ENCODE assay signal across 1 cellular context in genomic region chr2:218286570-218287459, GRCh38.
TF ChIP-seq lines count a peak whose summit lies in the region.

No MANE protein-coding gene starts in this region.

TF ChIP-seq in A549, 52 proteins besides CTCF, POLR2A, EP300 and RAD21:
- TF ChIP-seq KDM5A (IDR thresholded peaks at IDR 0.05): no peak
- TF ChIP-seq JUNB (IDR thresholded peaks at IDR 0.05): no peak
- TF ChIP-seq, protein P1, sequence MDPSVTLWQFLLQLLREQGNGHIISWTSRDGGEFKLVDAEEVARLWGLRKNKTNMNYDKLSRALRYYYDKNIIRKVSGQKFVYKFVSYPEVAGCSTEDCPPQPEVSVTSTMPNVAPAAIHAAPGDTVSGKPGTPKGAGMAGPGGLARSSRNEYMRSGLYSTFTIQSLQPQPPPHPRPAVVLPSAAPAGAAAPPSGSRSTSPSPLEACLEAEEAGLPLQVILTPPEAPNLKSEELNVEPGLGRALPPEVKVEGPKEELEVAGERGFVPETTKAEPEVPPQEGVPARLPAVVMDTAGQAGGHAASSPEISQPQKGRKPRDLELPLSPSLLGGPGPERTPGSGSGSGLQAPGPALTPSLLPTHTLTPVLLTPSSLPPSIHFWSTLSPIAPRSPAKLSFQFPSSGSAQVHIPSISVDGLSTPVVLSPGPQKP (IDR thresholded peaks at IDR 0.05; ENCODE audit: low read depth, low read length): no peak
- TF ChIP-seq, protein P2, sequence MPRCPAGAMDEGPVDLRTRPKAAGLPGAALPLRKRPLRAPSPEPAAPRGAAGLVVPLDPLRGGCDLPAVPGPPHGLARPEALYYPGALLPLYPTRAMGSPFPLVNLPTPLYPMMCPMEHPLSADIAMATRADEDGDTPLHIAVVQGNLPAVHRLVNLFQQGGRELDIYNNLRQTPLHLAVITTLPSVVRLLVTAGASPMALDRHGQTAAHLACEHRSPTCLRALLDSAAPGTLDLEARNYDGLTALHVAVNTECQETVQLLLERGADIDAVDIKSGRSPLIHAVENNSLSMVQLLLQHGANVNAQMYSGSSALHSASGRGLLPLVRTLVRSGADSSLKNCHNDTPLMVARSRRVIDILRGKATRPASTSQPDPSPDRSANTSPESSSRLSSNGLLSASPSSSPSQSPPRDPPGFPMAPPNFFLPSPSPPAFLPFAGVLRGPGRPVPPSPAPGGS (IDR thresholded peaks at IDR 0.05): no peak
- TF ChIP-seq FOXS1 (CRISPR knock-in tag; IDR thresholded peaks at IDR 0.05): no peak
- no peak for TF ChIP-seq TFCP2L1 (CRISPR knock-in tag; IDR thresholded peaks at IDR 0.05)
- no peak for TF ChIP-seq MAZ (IDR thresholded peaks at IDR 0.05; ENCODE audit: borderline replicate concordance, low read depth, low read length)
- no peak for TF ChIP-seq SMC3 (IDR thresholded peaks at IDR 0.05)
- TF ChIP-seq PBX3 (IDR thresholded peaks at IDR 0.05): peak; percentile 65
TF ChIP-seq in A549: peak in this region for 1.
